In the genomic region with DNA sequence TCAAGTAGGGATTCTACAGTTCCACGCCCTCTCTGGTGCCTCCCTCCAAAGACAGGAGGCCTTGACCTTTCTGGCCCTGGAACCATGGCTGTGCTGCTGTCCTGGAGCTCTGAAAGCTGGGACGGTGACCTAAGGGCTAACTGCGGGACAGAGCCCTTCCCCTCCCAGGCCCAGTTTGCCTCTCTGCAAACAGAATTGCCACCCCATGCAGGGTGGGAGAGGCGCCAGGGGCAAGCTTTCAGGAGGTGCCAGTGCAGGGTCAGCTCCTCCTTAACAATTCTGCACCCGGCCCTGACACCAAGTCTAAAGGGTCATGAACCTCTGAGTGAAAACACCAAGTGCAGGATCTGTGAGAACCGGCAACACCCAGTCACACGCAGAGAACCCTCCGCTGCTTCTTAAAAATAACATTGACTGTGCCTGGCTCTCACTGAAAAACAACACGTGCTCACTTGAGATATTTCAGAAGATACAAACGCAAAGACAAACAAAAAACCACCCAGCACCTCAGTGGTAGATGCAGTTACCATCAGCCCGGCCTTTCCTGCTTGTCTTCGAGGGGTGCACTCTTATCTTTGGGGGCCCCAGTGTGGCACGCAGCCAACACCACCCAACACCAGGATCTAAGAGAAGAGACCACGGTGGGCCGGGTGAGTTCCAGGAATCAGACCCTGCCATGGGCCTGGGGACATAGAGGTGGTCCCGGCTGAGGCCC, we compare ENCODE assay signal across 8 cellular contexts. TPM values are rescaled to one million over a fixed set of nuclear protein-coding genes. Genes with fewer than 3 reads are reported as not detected.
DNase-seq lines count a peak whose midpoint lies in the region; ATAC-seq and TF ChIP-seq lines count a peak whose summit lies in the region.

No MANE protein-coding gene starts in this region.

- H3K27me3 ChIP-seq in CD8-positive, alpha-beta T cell (ENCODE audit: insufficient read depth, low read length) = no peaks in the 10 kb centered on the region
- peaks cover 0 to 4% (median 0%) of the 10 kb centered on the region in 9 donors for H3K27me3 ChIP-seq in heart left ventricle
- no peaks in the 10 kb centered on the region for H3K27me3 ChIP-seq in prostate gland (replicated peaks; ENCODE audit: insufficient read depth)

- POLR2A ChIA-PET in CD8-positive, alpha-beta T cell (lab: Charles Lee) = interaction anchor here (0.7 kb wide), 1 partner anchor 13 kb away, joined by 3 read pairs; no protein-coding TSS in a partner anchor

- H3K27me3 Mint-ChIP-seq in CD8-positive, alpha-beta T cell (ENCODE audit: low read depth) = peaks cover 15% of the 10 kb centered on the region
- peaks cover 17% of the 10 kb centered on the region for H3K27me3 Mint-ChIP-seq in activated naive CD8-positive, alpha-beta T cell treated with anti-CD3 and anti-CD28 coated beads, Interleukin-2, amount 50 U/mL, for 24 hours

- CTCF ChIA-PET in CD8-positive, alpha-beta T cell (lab: Charles Lee) = interaction anchor here (1.4 kb wide), 1 partner anchor 14 kb away, joined by 4 read pairs; no protein-coding TSS in a partner anchor

- no peaks in the 10 kb centered on the region for H3K9me3 ChIP-seq in CD8-positive, alpha-beta T cell (ENCODE audit: low read length)
- H3K9me3 ChIP-seq in heart left ventricle (no peaks in the 10 kb centered on the region), prostate gland (no peaks in the 10 kb centered on the region)

- peak overlapping the region; percentile 76 for H3K27ac Mint-ChIP-seq in CD8-positive, alpha-beta T cell
- no peak overlapping the region for H3K27ac Mint-ChIP-seq in activated naive CD8-positive, alpha-beta T cell treated with anti-CD3 and anti-CD28 coated beads, Interleukin-2, amount 50 U/mL, for 24 hours

- peak in 3 of 7 experiments; percentile 31 to 61 (median 35) for DNase-seq in CD8-positive, alpha-beta T cell
- DNase-seq in activated naive CD8-positive, alpha-beta T cell treated with anti-CD3 and anti-CD28 coated beads, Interleukin-2, amount 50 U/mL, for 24 hours = no peak
- DNase-seq in heart left ventricle (peak in 4 of 5 donors; percentile 16 to 34 (median 24)), prostate gland (ENCODE audit: low spot score) (peak; percentile 60), cortex of kidney (lab: John Stamatoyannopoulos, UW) (no peak)

- peak; percentile 28 for ATAC-seq in CD8-positive, alpha-beta T cell
- ATAC-seq in activated naive CD8-positive, alpha-beta T cell treated with anti-CD3 and anti-CD28 coated beads, Interleukin-2, amount 50 U/mL, for 24 hours = no peak
- ATAC-seq in heart left ventricle (peak in 2 of 4 donors; percentile 28 to 54), GM19463 (IDR thresholded peaks at IDR 0.05; ENCODE audit: unreplicated experiment) (no peak), HG03135 (IDR thresholded peaks at IDR 0.05; ENCODE audit: unreplicated experiment) (no peak), GM21515 (IDR thresholded peaks at IDR 0.05; ENCODE audit: unreplicated experiment) (no peak)

- H3K9me3 Mint-ChIP-seq in CD8-positive, alpha-beta T cell = no peaks in the 10 kb centered on the region
- H3K9me3 Mint-ChIP-seq in activated naive CD8-positive, alpha-beta T cell treated with anti-CD3 and anti-CD28 coated beads, Interleukin-2, amount 50 U/mL, for 24 hours = no peaks in the 10 kb centered on the region

- peaks cover 21% of the 10 kb centered on the region for H3K4me1 Mint-ChIP-seq in CD8-positive, alpha-beta T cell (ENCODE audit: low read depth)
- peaks cover 9% of the 10 kb centered on the region for H3K4me1 Mint-ChIP-seq in activated naive CD8-positive, alpha-beta T cell treated with anti-CD3 and anti-CD28 coated beads, Interleukin-2, amount 50 U/mL, for 24 hours

- WGBS in heart left ventricle, 4 donors = 49 to 65% (median 61%) methylated on average over 14 to 16 of the region's 16 CpGs
- 49% methylated on average over 15 of the region's 16 CpGs for WGBS in prostate gland

- peaks cover 30% of the 10 kb centered on the region for H3K4me1 ChIP-seq in CD8-positive, alpha-beta T cell (ENCODE audit: insufficient read depth, low read length)
- peaks cover 0 to 50% (median 29%) of the 10 kb centered on the region in 12 donors for H3K4me1 ChIP-seq in heart left ventricle
- peaks cover 19% of the 10 kb centered on the region for H3K4me1 ChIP-seq in prostate gland (replicated peaks)

- no peaks in the 10 kb centered on the region for H3K36me3 Mint-ChIP-seq in CD8-positive, alpha-beta T cell
- H3K36me3 Mint-ChIP-seq in activated naive CD8-positive, alpha-beta T cell treated with anti-CD3 and anti-CD28 coated beads, Interleukin-2, amount 50 U/mL, for 24 hours (ENCODE audit: low read depth) = no peaks in the 10 kb centered on the region

- H3K27ac ChIP-seq in CD8-positive, alpha-beta T cell (ENCODE audit: low read depth, low read length) = peak overlapping the region; percentile 63
- H3K27ac ChIP-seq in heart left ventricle (peak overlapping the region; percentile 2 to 90 (median 74)), prostate gland (peak overlapping the region; percentile 87 to 91)

- H3K36me3 ChIP-seq in CD8-positive, alpha-beta T cell (ENCODE audit: insufficient read depth, low read length) = no peaks in the 10 kb centered on the region
- H3K36me3 ChIP-seq in heart left ventricle = no peaks in the 10 kb centered on the region
- H3K36me3 ChIP-seq in prostate gland = no peaks in the 10 kb centered on the region

- no peak for TF ChIP-seq CTCF in CD8-positive, alpha-beta T cell (IDR thresholded peaks at IDR 0.05)
- no peak for TF ChIP-seq CTCF in heart left ventricle (IDR thresholded peaks at IDR 0.05)
- no peak for TF ChIP-seq CTCF in prostate gland (IDR thresholded peaks at IDR 0.05)

- peak overlapping the region; percentile 73 for H3K4me3 Mint-ChIP-seq in CD8-positive, alpha-beta T cell
- peak overlapping the region; percentile 58 for H3K4me3 Mint-ChIP-seq in activated naive CD8-positive, alpha-beta T cell treated with anti-CD3 and anti-CD28 coated beads, Interleukin-2, amount 50 U/mL, for 24 hours

- no peak for TF ChIP-seq POLR2A in heart left ventricle (IDR thresholded peaks at IDR 0.05)
- no peak for TF ChIP-seq POLR2A in prostate gland (IDR thresholded peaks at IDR 0.05)

- peak overlapping the region; percentile 57 for H3K4me3 ChIP-seq in CD8-positive, alpha-beta T cell (ENCODE audit: low read depth, low read length)
- H3K4me3 ChIP-seq in heart left ventricle (peak overlapping the region in 8 of 12 donors; percentile 64 to 94 (median 73)), prostate gland (peak overlapping the region; percentile 74 to 90)

- intact Hi-C loops in CD8-positive, alpha-beta T cell (cut with DNase I, micrococcal nuclease) = loop anchor here in 1 of 2 experiments (5.0 kb wide), 1 partner anchor 40 kb away; no protein-coding TSS in a partner anchor
- intact Hi-C loops in heart left ventricle (cut with DNase I) (loop anchor here in 3 of 10 donors (10.0 kb wide), 2 partner anchors 82 to 432 kb away; a partner anchor contains a TSS), prostate gland (cut with DNase I) (no loop called here)

RNA-seq across cellular contexts. Expression of a gene that starts 1.1 kb away (rescaled TPM):
- total RNA-seq in CD8-positive, alpha-beta T cell = 10 to 100 TPM; 32.4 to 38.4 TPM
- total RNA-seq in heart left ventricle (10 to 100 TPM in 2 of 9 donors, 1 to 10 TPM in 7; 3.1 to 14.7 (median 5.6) TPM), prostate gland (100 to 1,000 TPM in 1 of 2 donors, 10 to 100 TPM in 1; 32.0 to 115 TPM)
- 1 to 10 TPM; 4.2 to 4.3 TPM for polyA plus RNA-seq in heart left ventricle

Comparison
In these comparisons a context has a peak if more than half of its experiments do, and no peak if none do; other contexts are left out.
1. DNase-seq: peak in heart left ventricle (4 of 5) and prostate gland (single experiment); none in activated naive CD8-positive, alpha-beta T cell treated with anti-CD3 and anti-CD28 coated beads, Interleukin-2, amount 50 U/mL, for 24 hours (single experiment) and cortex of kidney (single experiment).
2. Peak in every context shown above with its lines, with median percentiles within 50 percentile points of each other: H3K27ac ChIP-seq and H3K4me3 ChIP-seq.